In the genomic region with DNA sequence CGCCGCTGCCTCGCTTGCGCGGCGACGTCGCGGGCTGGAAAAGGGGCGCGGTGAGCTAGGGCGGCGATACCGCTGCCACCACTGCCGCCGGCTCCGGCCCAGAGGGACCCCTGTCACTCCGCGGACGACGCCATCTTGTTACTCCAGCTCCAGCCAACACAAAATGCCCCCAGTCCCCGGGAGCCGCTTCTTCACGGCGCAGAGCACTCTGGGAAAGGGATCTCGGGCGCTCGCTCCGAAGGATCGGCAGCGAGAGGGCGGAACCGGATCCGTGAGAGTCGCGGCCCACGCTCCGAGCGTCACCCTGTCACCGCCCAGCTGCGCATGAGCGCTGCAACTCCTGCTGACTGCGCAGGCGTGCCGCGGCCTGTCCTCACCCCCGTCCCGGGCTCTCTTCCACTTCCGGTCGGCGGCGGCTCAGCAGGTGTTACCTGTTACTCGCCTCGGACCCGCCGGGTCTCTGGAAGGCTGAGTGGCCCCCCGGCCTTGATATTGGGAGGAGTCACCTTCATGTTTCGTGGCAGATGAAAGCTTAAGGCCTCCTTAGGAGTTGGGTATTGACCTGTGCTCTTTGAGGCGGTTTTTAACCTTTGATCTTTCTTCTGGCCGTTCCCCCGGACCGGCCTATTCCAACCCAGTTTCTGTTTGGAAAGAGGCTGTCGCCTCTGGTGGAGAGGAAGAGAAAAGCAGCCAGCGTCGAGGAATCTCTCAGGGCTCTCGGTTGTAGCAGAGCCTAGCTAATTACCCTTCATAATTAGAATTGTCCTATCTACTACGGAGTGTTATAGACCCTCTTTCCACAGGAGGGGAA, we compare ENCODE assay signal across 8 cellular contexts. TPM values are rescaled to one million over a fixed set of nuclear protein-coding genes. Genes with fewer than 3 reads are reported as not detected.
DNase-seq lines count a peak whose midpoint lies in the region; ATAC-seq and TF ChIP-seq lines count a peak whose summit lies in the region.

A gene (minus strand): TSS at position 213 of the 811 bp plus-strand sequence. CDS start 475 bp downstream, outside the sequence.

- no peaks in the 10 kb centered on the region for H3K4me1 ChIP-seq in colonic mucosa

- H3K9me3 ChIP-seq in colonic mucosa, result no peaks in the 10 kb centered on the region

- H3K27me3 ChIP-seq in colonic mucosa, result no peaks in the 10 kb centered on the region
- H3K27me3 ChIP-seq in layer of hippocampus (ENCODE audit: control insufficient read depth, insufficient read depth, low read length), result no peaks in the 10 kb centered on the region

- no peaks in the 10 kb centered on the region for H3K36me3 ChIP-seq in colonic mucosa

- ATAC-seq in GM19324 (IDR thresholded peaks at IDR 0.05; ENCODE audit: low FRiP score, unreplicated experiment) (peak; percentile 98), HG03469 (IDR thresholded peaks at IDR 0.05; ENCODE audit: unreplicated experiment) (peak; percentile 80)

- peak; percentile 89 for TF ChIP-seq CTCF in colonic mucosa (IDR thresholded peaks at IDR 0.05)

- H3K27ac ChIP-seq in colonic mucosa (peak within 1 kb of the TSS; percentile 98), layer of hippocampus (ENCODE audit: low read depth, low read length) (peak within 1 kb of the TSS; percentile 93)

- DNase-seq in C1 segment of cervical spinal cord (lab: John Stamatoyannopoulos, UW), result peak; percentile 95 to 99 (median 97)
- peak; percentile 97 to 99 for DNase-seq in NCI-H526 (lab: John Stamatoyannopoulos, UW)
- DNase-seq in activated CD4-positive, alpha-beta T cell treated with anti-CD3 and anti-CD28 coated beads for 48 hours, result peak; percentile 100
- peak; percentile 98 for DNase-seq in colonic mucosa
- peak; percentile 98 for DNase-seq in stimulated activated CD4-positive, alpha-beta T cell treated with anti-CD3 and anti-CD28 coated beads, Interleukin-1b, Interleukin-23, amount 100 ng/mL, for 4 hours (ENCODE audit: low read depth in 2 of 2)

- intact Hi-C loops in colonic mucosa (cut with DNase I), result no loop called here

- peak within 1 kb of the TSS; percentile 75 for H3K4me3 ChIP-seq in colonic mucosa

- H3K9ac ChIP-seq in colonic mucosa (ENCODE audit: low read depth in 2 of 2, low read length in 2 of 2), result peak within 1 kb of the TSS; percentile 99 to 100

RNA-seq across cellular contexts. Expression of the gene that starts here (rescaled TPM):
- 100 to 1,000 TPM; 248 to 257 TPM for total RNA-seq in colonic mucosa

Comparison
In these comparisons a context has a peak if more than half of its experiments do, and no peak if none do; other contexts are left out.
1. Peak in every context shown above with its lines: DNase-seq, ATAC-seq, H3K4me3 ChIP-seq and H3K27ac ChIP-seq.